24 cellular contexts compared by ENCODE assay signal in the genomic region with DNA sequence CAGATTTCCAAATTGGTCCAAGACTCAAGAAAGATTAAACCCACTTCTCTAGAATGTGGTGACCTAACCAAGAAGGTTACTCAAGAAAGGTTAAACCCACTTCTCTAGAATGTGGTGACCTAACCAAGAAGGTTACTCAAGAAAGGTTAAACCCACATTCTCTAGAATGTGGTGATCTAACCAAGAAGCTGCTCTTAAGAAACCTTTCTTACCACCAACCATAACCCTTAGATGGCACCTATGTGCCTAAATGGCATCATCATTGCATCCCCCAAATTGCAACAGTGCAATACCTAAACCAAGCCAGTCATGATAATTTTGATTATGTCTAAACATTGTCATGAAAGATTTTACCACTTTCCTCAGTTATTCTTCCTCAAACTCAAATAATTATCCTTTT.
"Had no signal": no experiment of that assay in that cellular context is flagged by ENCODE, and none has a peak within 500 bp of the region (broad histone marks: within the 10 kb centered on the region; RNA-seq: fewer than 3 reads in every experiment).

No MANE protein-coding gene starts in this region.

- ATAC-seq: effector memory CD8-positive, alpha-beta T cell; esophagus mucosa; gastrocnemius medialis; heart right ventricle; left cardiac atrium; left lung; left ventricle myocardium superior; lower lobe of right lung; mucosa of descending colon had no signal

- DNase-seq: colonic mucosa; cortex of kidney; effector CD8-positive, alpha-beta T cell; effector memory CD8-positive, alpha-beta T cell; endodermal cell; esophagus squamous epithelium; foreskin fibroblast; gastrocnemius medialis; glutamatergic neuron; head of caudate nucleus; heart right ventricle; hippocampal formation; left cardiac atrium; left lung; left ventricle myocardium superior; lower lobe of right lung; mesenchymal stem cell; mucosa of descending colon had no signal

- H3K27ac Mint-ChIP-seq: dendritic cell treated with granulocyte-macrophage colony-stimulating factor and Interleukin-4, amounts not matched to agents 40 ng/mL and 50 ng/mL, for 4 days; effector memory CD8-positive, alpha-beta T cell; endodermal cell; mesothelial cell of epicardium had no signal

- H3K27me3 ChIP-seq: colonic mucosa, esophagus squamous epithelium, gastrocnemius medialis, left lung had no signal

- H3K27ac ChIP-seq: colonic mucosa, esophagus squamous epithelium, gastrocnemius medialis, heart right ventricle, left lung, lower lobe of right lung had no signal

- H3K4me1 ChIP-seq: colonic mucosa, esophagus squamous epithelium, gastrocnemius medialis, heart right ventricle, left lung, lower lobe of right lung had no signal

- H3K4me1 Mint-ChIP-seq: endodermal cell, mesothelial cell of epicardium had no signal

- FAIRE-seq: endometrium, islet of Langerhans, keratinocyte had no signal

- H3K4me3 Mint-ChIP-seq: dendritic cell treated with granulocyte-macrophage colony-stimulating factor and Interleukin-4, amounts not matched to agents 40 ng/mL and 50 ng/mL, for 4 days; effector memory CD8-positive, alpha-beta T cell; endodermal cell; mesothelial cell of epicardium had no signal

- H3K9me3 ChIP-seq: colonic mucosa, esophagus squamous epithelium, gastrocnemius medialis, heart right ventricle, left lung, lower lobe of right lung, mucosa of descending colon had no signal

- H3K9me3 Mint-ChIP-seq: dendritic cell treated with granulocyte-macrophage colony-stimulating factor and Interleukin-4, amounts not matched to agents 40 ng/mL and 50 ng/mL, for 4 days; effector memory CD8-positive, alpha-beta T cell had no signal

- H3K36me3 ChIP-seq: colonic mucosa, esophagus squamous epithelium, gastrocnemius medialis, heart right ventricle, left lung, lower lobe of right lung had no signal

- H3K4me3 ChIP-seq: colonic mucosa, esophagus squamous epithelium, gastrocnemius medialis, heart right ventricle, left lung, lower lobe of right lung, mucosa of descending colon had no signal
